In genomic region chr15:67242665-67243064, GRCh38 we compare ENCODE assay signal across 12 cellular contexts.
DNase-seq lines count a peak whose midpoint lies in the region; ATAC-seq and TF ChIP-seq lines count a peak whose summit lies in the region.
"Had no signal": no experiment of that assay in that cellular context is flagged by ENCODE, and none has a peak within 500 bp of the region (broad histone marks: within the 10 kb centered on the region; RNA-seq: fewer than 3 reads in every experiment).

No MANE protein-coding gene starts in this region.

- DNase-seq in AG09319 (ENCODE audit: extremely low read depth, low read depth) (peak; percentile 27), SW480 (ENCODE audit: low spot score) (peak; percentile 7), fibroblast of pulmonary artery (ENCODE audit: low read depth) (peak; percentile 19), medulla oblongata (ENCODE audit: extremely low spot score) (no peak)
- DNase-seq: activated naive CD4-positive, alpha-beta T cell; effector memory CD4-positive, alpha-beta T cell had no signal

- H3K36me3 ChIP-seq in HEK293 (ENCODE audit: control insufficient read depth in 2 of 2, insufficient read depth in 1 of 2, low read length in 2 of 2), result peaks cover 4% of the 10 kb centered on the region in 2 experiments; a peak in 2 of 3 replicates
- H3K36me3 ChIP-seq: neural progenitor cell had no signal

- H3K4me3 ChIP-seq in HEK293 (ENCODE audit: low read depth, low read length) (no peak overlapping the region), fibroblast of pulmonary artery (replicated peaks; ENCODE audit: low read depth, low read length) (no peak overlapping the region)
- H3K4me3 ChIP-seq: neural progenitor cell had no signal

- H3K27ac ChIP-seq in HEK293 (ENCODE audit: extremely low read depth, low read depth, low read length), result no peak overlapping the region
- H3K27ac ChIP-seq: KMS-11, neural progenitor cell had no signal

- no peak for ATAC-seq in GM21619 (IDR thresholded peaks at IDR 0.05; ENCODE audit: unreplicated experiment)
- ATAC-seq in HG02884 (IDR thresholded peaks at IDR 0.05; ENCODE audit: unreplicated experiment), result no peak
- no peak for ATAC-seq in HG03378 (IDR thresholded peaks at IDR 0.05; ENCODE audit: unreplicated experiment)

- no peak for TF ChIP-seq CTCF in AG09319 (IDR thresholded peaks at IDR 0.05; ENCODE audit: low read depth, low read length)
- no peak for TF ChIP-seq CTCF in HEK293 (tag by site-specific recombination; IDR thresholded peaks at IDR 0.05)
- no peak for TF ChIP-seq CTCF in fibroblast of pulmonary artery (IDR thresholded peaks at IDR 0.05; ENCODE audit: low read length, missing control alignments)

- H3K4me1 ChIP-seq in HEK293 (ENCODE audit: control insufficient read depth, insufficient read depth, low read length), result peaks cover 22% of the 10 kb centered on the region

- POLR2A ChIA-PET in HEK293 (lab: Yijun Ruan, JAX), result interaction anchor here (0.7 kb wide), 1 partner anchor 166 kb away, joined by 4 read pairs; no protein-coding TSS in a partner anchor

- CTCF ChIA-PET in HEK293 (lab: Yijun Ruan, JAX), result interaction anchor here (0.6 to 1.7 kb wide), 3 partner anchors 52 to 391 kb away, joined by 3 read pairs; no protein-coding TSS in a partner anchor

- H3K9me3 ChIP-seq in HEK293 (ENCODE audit: control insufficient read depth, insufficient read depth, low read depth, low read length), result no peaks in the 10 kb centered on the region

TF ChIP-seq in HEK293, 187 proteins besides CTCF, POLR2A, EP300 and RAD21 (continues in another document):
- TF ChIP-seq YY2 (tag by site-specific recombination; IDR thresholded peaks at IDR 0.05) (no peak), MZF1 (tag by site-specific recombination; IDR thresholded peaks at IDR 0.05; ENCODE audit: borderline replicate concordance) (0 out of 2 replicates have a peak, but pooled peaks have one; percentile 9), RBAK (tag by site-specific recombination; IDR thresholded peaks at IDR 0.05) (no peak), ZNF596 (tag by site-specific recombination; IDR thresholded peaks at IDR 0.05) (no peak), ZNF202 (tag by site-specific recombination; IDR thresholded peaks at IDR 0.05; ENCODE audit: borderline replicate concordance) (no peak), ZNF473 (tag by site-specific recombination; IDR thresholded peaks at IDR 0.05) (no peak), ZNF530 (tag by site-specific recombination; IDR thresholded peaks at IDR 0.05; ENCODE audit: low read depth) (no peak), KLF1 (tag by site-specific recombination; IDR thresholded peaks at IDR 0.05) (0 out of 2 replicates have a peak, but pooled peaks have one; percentile 33), ELK4 (IDR thresholded peaks at IDR 0.05; ENCODE audit: borderline replicate concordance, low read depth, low read length) (no peak), YY1 (tag by site-specific recombination; IDR thresholded peaks at IDR 0.05) (no peak), ZBTB21 (tag by site-specific recombination; IDR thresholded peaks at IDR 0.05) (no peak), ZFP37 (tag by site-specific recombination; IDR thresholded peaks at IDR 0.05) (no peak), SP7 (tag by site-specific recombination; IDR thresholded peaks at IDR 0.05) (0 out of 2 replicates have a peak, but pooled peaks have one; percentile 72), ZNF837 (tag by site-specific recombination; IDR thresholded peaks at IDR 0.05) (no peak), ZNF610 (tag by site-specific recombination; IDR thresholded peaks at IDR 0.05; ENCODE audit: borderline replicate concordance) (no peak), OSR2 (tag by site-specific recombination; IDR thresholded peaks at IDR 0.05) (no peak), BCL11B (tag by site-specific recombination; IDR thresholded peaks at IDR 0.05; ENCODE audit: low read depth) (no peak), ZNF600 (tag by site-specific recombination; IDR thresholded peaks at IDR 0.05) (peak; percentile 80), ZBTB7A (tag by site-specific recombination; IDR thresholded peaks at IDR 0.05; ENCODE audit: low read depth) (no peak), PRDM6 (tag by site-specific recombination; IDR thresholded peaks at IDR 0.05) (peak; percentile 63), ZSCAN18 (tag by site-specific recombination; IDR thresholded peaks at IDR 0.05) (no peak), ZNF423 (tag by site-specific recombination; IDR thresholded peaks at IDR 0.05) (no peak), ZNF174 (tag by site-specific recombination; IDR thresholded peaks at IDR 0.05) (no peak), ZNF791 (tag by site-specific recombination; IDR thresholded peaks at IDR 0.05) (no peak), ZNF211 (tag by site-specific recombination; IDR thresholded peaks at IDR 0.05; ENCODE audit: low read depth) (peak; percentile 72; the same call in 1 of the 2 replicates), ZNF701 (tag by site-specific recombination; IDR thresholded peaks at IDR 0.05) (no peak), ZNF626 (tag by site-specific recombination; IDR thresholded peaks at IDR 0.05) (no peak), ZNF404 (tag by site-specific recombination; IDR thresholded peaks at IDR 0.05) (no peak), ZNF660 (tag by site-specific recombination; IDR thresholded peaks at IDR 0.05) (no peak), TCF7L2 (IDR thresholded peaks at IDR 0.05; ENCODE audit: borderline replicate concordance, low read depth, low read length) (no peak), ZNF394 (tag by site-specific recombination; IDR thresholded peaks at IDR 0.05; ENCODE audit: borderline replicate concordance) (peak; percentile 84), ZNF544 (tag by site-specific recombination; IDR thresholded peaks at IDR 0.05) (no peak), GLI4 (tag by site-specific recombination; IDR thresholded peaks at IDR 0.05) (no peak), KLF16 (tag by site-specific recombination; IDR thresholded peaks at IDR 0.05) (no peak), ZNF654 (tag by site-specific recombination; IDR thresholded peaks at IDR 0.05; ENCODE audit: low read depth) (no peak), KLF10 (tag by site-specific recombination; IDR thresholded peaks at IDR 0.05) (peak; percentile 93), ZSCAN16 (tag by site-specific recombination; IDR thresholded peaks at IDR 0.05) (no peak), KLF9 (tag by site-specific recombination; IDR thresholded peaks at IDR 0.05; ENCODE audit: low read depth) (peak; percentile 86)
- TF ChIP-seq, protein P1, sequence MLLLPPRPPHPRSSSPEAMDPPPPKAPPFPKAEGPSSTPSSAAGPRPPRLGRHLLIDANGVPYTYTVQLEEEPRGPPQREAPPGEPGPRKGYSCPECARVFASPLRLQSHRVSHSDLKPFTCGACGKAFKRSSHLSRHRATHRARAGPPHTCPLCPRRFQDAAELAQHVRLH (tag by site-specific recombination; IDR thresholded peaks at IDR 0.05), result no peak
